8 cellular contexts compared by ENCODE assay signal in the genomic region with DNA sequence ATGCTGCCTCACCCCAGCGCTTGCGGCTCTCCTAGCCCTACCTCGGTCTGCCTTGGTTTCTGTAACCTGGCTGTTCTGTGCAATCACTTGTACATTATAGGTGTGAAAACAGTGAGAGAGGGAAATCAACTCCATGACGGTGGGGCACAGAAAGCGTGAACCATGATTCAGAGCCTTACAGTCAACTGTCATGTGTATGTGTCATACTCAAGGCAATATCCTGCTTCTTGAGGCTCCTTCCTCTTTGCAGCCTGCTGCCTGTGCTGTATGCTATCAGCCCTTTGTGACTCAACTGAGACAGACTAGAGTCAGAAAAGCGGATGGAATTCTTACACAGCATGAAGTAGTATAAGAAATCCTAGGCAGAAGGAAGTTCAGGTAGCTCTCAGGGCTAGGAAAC. TPM values are rescaled to one million over a fixed set of nuclear protein-coding genes. Genes with fewer than 3 reads are reported as not detected.
DNase-seq lines count a peak whose midpoint lies in the region.

No MANE protein-coding gene starts in this region.

- no peak overlapping the region for H3K27ac ChIP-seq in CD8-positive, alpha-beta memory T cell (ENCODE audit: low read depth, low read length)

- H3K36me3 Mint-ChIP-seq in CD8-positive, alpha-beta memory T cell = peaks cover 0 to 4% (median 4%) of the 10 kb centered on the region in 3 donors

- peak; percentile 59 for DNase-seq in H4 (ENCODE audit: low spot score)
- peak; percentile 7 to 24 for DNase-seq in SW 1271 (lab: John Stamatoyannopoulos, UW)
- DNase-seq in cerebellar cortex (ENCODE audit: low spot score) = peak; percentile 57
- peak; percentile 67 for DNase-seq in stimulated activated CD4-positive, alpha-beta T cell treated with anti-CD3 and anti-CD28 coated beads, Interleukin-15, amount 100 ng/mL, for 24 hours
- no peak for DNase-seq in D341Med (ENCODE audit: low spot score)
- no peak for DNase-seq in T1000 (lab: John Stamatoyannopoulos, UW)
- no peak for DNase-seq in NCI-H774 (lab: John Stamatoyannopoulos, UW)
- no peak for DNase-seq in CD8-positive, alpha-beta memory T cell

- peaks cover 23 to 42% of the 10 kb centered on the region in 2 donors for H3K27me3 Mint-ChIP-seq in CD8-positive, alpha-beta memory T cell

- no peak overlapping the region for H3K4me3 ChIP-seq in CD8-positive, alpha-beta memory T cell (ENCODE audit: low read length)

- H3K27me3 ChIP-seq in CD8-positive, alpha-beta memory T cell (ENCODE audit: insufficient read depth, low read length, poor library complexity, severe bottlenecking) = peaks cover 17% of the 10 kb centered on the region

- no peak overlapping the region for H3K27ac Mint-ChIP-seq in CD8-positive, alpha-beta memory T cell

- peak overlapping the region in 1 of 7 donors; percentile 33 for H3K4me3 Mint-ChIP-seq in CD8-positive, alpha-beta memory T cell

- H3K9me3 Mint-ChIP-seq in CD8-positive, alpha-beta memory T cell = no peaks in the 10 kb centered on the region

- CTCF ChIA-PET in CD8-positive, alpha-beta memory T cell (lab: Charles Lee) = interaction anchor here (1.0 kb wide), 1 partner anchor 14 kb away, joined by 4 read pairs; no protein-coding TSS in a partner anchor

- no peaks in the 10 kb centered on the region for H3K36me3 ChIP-seq in CD8-positive, alpha-beta memory T cell (ENCODE audit: insufficient read depth, low read length)

- no peaks in the 10 kb centered on the region for H3K9me3 ChIP-seq in CD8-positive, alpha-beta memory T cell (ENCODE audit: low read length)

- H3K4me1 Mint-ChIP-seq in CD8-positive, alpha-beta memory T cell = peaks cover 14 to 20% (median 18%) of the 10 kb centered on the region in 3 donors

- POLR2A ChIA-PET in CD8-positive, alpha-beta memory T cell (lab: Charles Lee) = no interaction called here

- H3K4me1 ChIP-seq in CD8-positive, alpha-beta memory T cell (ENCODE audit: insufficient read depth, low read length) = peaks cover 12% of the 10 kb centered on the region

RNA-seq across cellular contexts. Expression of gene NRIP3, which starts 2.1 kb away (rescaled TPM):
- total RNA-seq in H4 (2014; rRNA removed; shearing (Covaris generic)) = 26.9 and 28.7 TPM in 2 replicates
- 1 to 10 TPM; 1.4 to 2.2 TPM for total RNA-seq in CD8-positive, alpha-beta memory T cell
- polyA plus RNA-seq in CD8-positive, alpha-beta memory T cell = 0.10 TPM

RNA-seq across cellular contexts. Expression of gene TMEM9B, which starts 37.5 kb away (rescaled TPM):
- 49.6 and 53.1 TPM in 2 replicates for total RNA-seq in H4 (2014; rRNA removed; shearing (Covaris generic))
- total RNA-seq in CD8-positive, alpha-beta memory T cell = 10 to 100 TPM; 31.3 to 32.7 TPM
- polyA plus RNA-seq in CD8-positive, alpha-beta memory T cell = 113 TPM

RNA-seq across cellular contexts. Expression of gene ASCL3, which starts 58.9 kb away (rescaled TPM):
- not detected in 2 replicates for total RNA-seq in H4 (2014; rRNA removed; shearing (Covaris generic))
- not detected for total RNA-seq in CD8-positive, alpha-beta memory T cell
- polyA plus RNA-seq in CD8-positive, alpha-beta memory T cell = not detected

Comparison
In these comparisons a context has a peak if more than half of its experiments do, and no peak if none do; other contexts are left out.
1. DNase-seq: peak in H4 (single experiment), SW 1271 (2 of 2), cerebellar cortex (single experiment) and stimulated activated CD4-positive, alpha-beta T cell treated with anti-CD3 and anti-CD28 coated beads, Interleukin-15, amount 100 ng/mL, for 24 hours (single experiment); none in D341Med (single experiment), T1000 (single experiment), NCI-H774 (single experiment) and CD8-positive, alpha-beta memory T cell (0 of 5).